Comparison of ENCODE assay signal across 1 cellular context in the genomic region with DNA sequence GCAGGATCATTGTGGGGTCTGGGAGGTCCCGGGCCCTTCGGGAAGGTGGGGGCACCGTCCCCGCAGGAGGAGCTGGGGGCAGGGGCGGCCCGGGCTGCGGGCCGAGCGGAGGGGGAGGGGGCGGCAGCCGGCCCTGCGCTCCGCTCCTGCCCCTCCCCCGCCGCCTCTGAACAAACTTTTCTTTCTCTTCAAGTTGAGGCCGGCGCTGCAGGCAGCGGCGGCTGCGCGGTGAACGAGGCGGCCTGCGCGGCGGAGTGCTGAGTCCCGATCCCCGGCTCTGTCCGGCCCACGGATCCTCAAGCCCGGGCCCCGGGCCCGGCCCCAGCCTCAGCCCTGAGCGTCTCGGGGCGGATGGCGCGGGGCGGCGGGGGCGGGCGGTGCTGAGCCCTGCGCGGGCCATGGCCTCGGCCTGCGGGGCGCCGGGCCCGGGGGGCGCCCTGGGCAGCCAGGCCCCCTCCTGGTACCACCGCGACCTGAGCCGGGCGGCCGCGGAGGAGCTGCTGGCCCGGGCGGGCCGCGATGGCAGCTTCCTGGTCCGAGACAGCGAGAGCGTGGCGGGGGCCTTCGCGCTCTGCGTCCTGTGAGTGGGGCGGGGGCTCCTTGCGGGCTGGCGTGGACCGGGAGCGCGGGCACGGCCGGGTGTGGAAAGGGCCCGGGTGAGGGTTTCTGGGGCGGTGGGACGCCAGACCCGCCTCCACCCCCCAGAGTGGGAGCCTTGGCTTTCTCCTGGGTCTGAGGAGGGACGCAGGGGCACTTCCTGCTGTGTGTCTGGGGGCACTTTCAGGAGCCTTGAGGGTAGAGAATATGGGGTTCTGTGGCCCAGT.
TF ChIP-seq lines count a peak whose summit lies in the region.

A gene with protein sequence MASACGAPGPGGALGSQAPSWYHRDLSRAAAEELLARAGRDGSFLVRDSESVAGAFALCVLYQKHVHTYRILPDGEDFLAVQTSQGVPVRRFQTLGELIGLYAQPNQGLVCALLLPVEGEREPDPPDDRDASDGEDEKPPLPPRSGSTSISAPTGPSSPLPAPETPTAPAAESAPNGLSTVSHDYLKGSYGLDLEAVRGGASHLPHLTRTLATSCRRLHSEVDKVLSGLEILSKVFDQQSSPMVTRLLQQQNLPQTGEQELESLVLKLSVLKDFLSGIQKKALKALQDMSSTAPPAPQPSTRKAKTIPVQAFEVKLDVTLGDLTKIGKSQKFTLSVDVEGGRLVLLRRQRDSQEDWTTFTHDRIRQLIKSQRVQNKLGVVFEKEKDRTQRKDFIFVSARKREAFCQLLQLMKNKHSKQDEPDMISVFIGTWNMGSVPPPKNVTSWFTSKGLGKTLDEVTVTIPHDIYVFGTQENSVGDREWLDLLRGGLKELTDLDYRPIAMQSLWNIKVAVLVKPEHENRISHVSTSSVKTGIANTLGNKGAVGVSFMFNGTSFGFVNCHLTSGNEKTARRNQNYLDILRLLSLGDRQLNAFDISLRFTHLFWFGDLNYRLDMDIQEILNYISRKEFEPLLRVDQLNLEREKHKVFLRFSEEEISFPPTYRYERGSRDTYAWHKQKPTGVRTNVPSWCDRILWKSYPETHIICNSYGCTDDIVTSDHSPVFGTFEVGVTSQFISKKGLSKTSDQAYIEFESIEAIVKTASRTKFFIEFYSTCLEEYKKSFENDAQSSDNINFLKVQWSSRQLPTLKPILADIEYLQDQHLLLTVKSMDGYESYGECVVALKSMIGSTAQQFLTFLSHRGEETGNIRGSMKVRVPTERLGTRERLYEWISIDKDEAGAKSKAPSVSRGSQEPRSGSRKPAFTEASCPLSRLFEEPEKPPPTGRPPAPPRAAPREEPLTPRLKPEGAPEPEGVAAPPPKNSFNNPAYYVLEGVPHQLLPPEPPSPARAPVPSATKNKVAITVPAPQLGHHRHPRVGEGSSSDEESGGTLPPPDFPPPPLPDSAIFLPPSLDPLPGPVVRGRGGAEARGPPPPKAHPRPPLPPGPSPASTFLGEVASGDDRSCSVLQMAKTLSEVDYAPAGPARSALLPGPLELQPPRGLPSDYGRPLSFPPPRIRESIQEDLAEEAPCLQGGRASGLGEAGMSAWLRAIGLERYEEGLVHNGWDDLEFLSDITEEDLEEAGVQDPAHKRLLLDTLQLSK (plus strand): TSS at position 181 of the 824 bp plus-strand sequence. CDS start 218 bp downstream, at position 399.

TF ChIP-seq in GM12878, 131 proteins besides CTCF, POLR2A, EP300 and RAD21 (continued from another document):
- TF ChIP-seq TAF1 (IDR thresholded peaks at IDR 0.05; ENCODE audit: borderline replicate concordance, low read depth, low read length) (peak; percentile 68; the same call in 1 of the 2 replicates), ZBED1 (IDR thresholded peaks at IDR 0.05; ENCODE audit: borderline replicate concordance) (no peak)
